In genomic region chr7:128783143-128783799, GRCh38 we compare ENCODE assay signal across 1 cellular context.
TF ChIP-seq lines count a peak whose summit lies in the region.

No MANE protein-coding gene starts in this region.

TF ChIP-seq in endothelial cell of umbilical vein, 7 proteins besides CTCF, POLR2A, EP300 and RAD21:
- TF ChIP-seq MYC (IDR thresholded peaks at IDR 0.05; ENCODE audit: low read depth, low read length) (no peak), EZH2 (IDR thresholded peaks at IDR 0.05; ENCODE audit: borderline replicate concordance, low read depth, low read length, severe bottlenecking) (no peak), GATA2 (IDR thresholded peaks at IDR 0.05; ENCODE audit: insufficient read depth, insufficient read length, low read depth, low read length) (no peak), POLR2AphosphoS5 (IDR thresholded peaks at IDR 0.05; ENCODE audit: insufficient read depth, low read depth, low read length) (no peak), FOS (IDR thresholded peaks at IDR 0.05; ENCODE audit: borderline replicate concordance, insufficient read depth, low read length) (no peak), JUN (IDR thresholded peaks at IDR 0.05; ENCODE audit: borderline replicate concordance, insufficient read depth, insufficient read length, low read depth) (no peak)
- TF ChIP-seq, protein P1, sequence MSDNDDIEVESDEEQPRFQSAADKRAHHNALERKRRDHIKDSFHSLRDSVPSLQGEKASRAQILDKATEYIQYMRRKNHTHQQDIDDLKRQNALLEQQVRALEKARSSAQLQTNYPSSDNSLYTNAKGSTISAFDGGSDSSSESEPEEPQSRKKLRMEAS (IDR thresholded peaks at IDR 0.05; ENCODE audit: insufficient read depth, insufficient read length): no peak
TF ChIP-seq in endothelial cell of umbilical vein: peak in this region for 0.
